In genomic region chr4:141389649-141390048, GRCh38 we compare ENCODE assay signal across 15 cellular contexts.
"Had no signal": no experiment of that assay in that cellular context is flagged by ENCODE, and none has a peak within 500 bp of the region (broad histone marks: within the 10 kb centered on the region; RNA-seq: fewer than 3 reads in every experiment).

No MANE protein-coding gene starts in this region.

- H3K4me3 ChIP-seq: hepatocyte, prostate gland, right lobe of liver had no signal

- H3K36me3 Mint-ChIP-seq: activated naive CD4-positive, alpha-beta T cell treated with anti-CD3 and anti-CD28 coated beads, Interleukin-2, amount 50 U/mL, for 72 hours; natural killer cell treated with Interleukin-12 subunit alpha and Interleukin-12 subunit beta and Interleukin-15 and Interleukin-18, amount 100 ng/mL, for 72 hours; stimulated activated naive B cell treated with anti-CD40 and anti-IgM and Interleukin-4, amounts not matched to agents 10 μg/mL and 1 μg/mL and 100 μg/mL, for 72 hours had no signal

- H3K4me3 Mint-ChIP-seq: natural killer cell treated with Interleukin-12 subunit alpha and Interleukin-12 subunit beta and Interleukin-15 and Interleukin-18, amount 100 ng/mL, for 72 hours; stimulated activated naive B cell treated with anti-CD40 and anti-IgM and Interleukin-4, amounts not matched to agents 10 μg/mL and 1 μg/mL and 100 μg/mL, for 72 hours; T-helper 17 cell had no signal

- ATAC-seq: activated naive CD4-positive, alpha-beta T cell treated with anti-CD3 and anti-CD28 coated beads, Interleukin-2, amount 50 U/mL, for 72 hours; left cardiac atrium; natural killer cell treated with Interleukin-12 subunit alpha and Interleukin-12 subunit beta and Interleukin-15 and Interleukin-18, amount 100 ng/mL, for 72 hours; right lobe of liver; stimulated activated naive B cell treated with anti-CD40 and anti-IgM and Interleukin-4, amounts not matched to agents 10 μg/mL and 1 μg/mL and 100 μg/mL, for 72 hours; T-helper 17 cell had no signal

- H3K4me1 Mint-ChIP-seq: T-helper 17 cell had no signal

- H3K27ac Mint-ChIP-seq: activated naive CD4-positive, alpha-beta T cell treated with anti-CD3 and anti-CD28 coated beads, Interleukin-2, amount 50 U/mL, for 72 hours; natural killer cell treated with Interleukin-12 subunit alpha and Interleukin-12 subunit beta and Interleukin-15 and Interleukin-18, amount 100 ng/mL, for 72 hours; stimulated activated naive B cell treated with anti-CD40 and anti-IgM and Interleukin-4, amounts not matched to agents 10 μg/mL and 1 μg/mL and 100 μg/mL, for 72 hours; T-helper 17 cell had no signal

- H3K27me3 Mint-ChIP-seq: stimulated activated naive B cell treated with anti-CD40 and anti-IgM and Interleukin-4, amounts not matched to agents 10 μg/mL and 1 μg/mL and 100 μg/mL, for 72 hours had no signal

- DNase-seq: activated CD4-positive, CD25-positive, alpha-beta regulatory T cell; activated effector memory CD4-positive, alpha-beta T cell treated with Interleukin-2 at 50 U/mL for 16 hours; activated T-cell treated with anti-CD3 and anti-CD28 coated beads, Interleukin-2, amount 50 U/mL, for 1 hour; amygdala; effector CD4-positive, alpha-beta T cell; left cardiac atrium; right lobe of liver; stimulated activated CD4-positive, alpha-beta T cell treated with anti-CD3 and anti-CD28 coated beads, Interleukin-1b, Interleukin-23, amount 100 ng/mL, for 48 hours; stimulated activated naive B cell treated with anti-CD40 and anti-IgM and Interleukin-4, amounts not matched to agents 10 μg/mL and 1 μg/mL and 100 μg/mL, for 72 hours; T-helper 17 cell; trophoblast cell had no signal
